12 cellular contexts compared by ENCODE assay signal in genomic region chr5:72511371-72512178, GRCh38. TPM values are rescaled to one million over a fixed set of nuclear protein-coding genes. Genes with fewer than 3 reads are reported as not detected.
DNase-seq lines count a peak whose midpoint lies in the region; ATAC-seq, FAIRE-seq and TF ChIP-seq lines count a peak whose summit lies in the region.
"Had no signal": no experiment of that assay in that cellular context is flagged by ENCODE, and none has a peak within 500 bp of the region (broad histone marks: within the 10 kb centered on the region; RNA-seq: fewer than 3 reads in every experiment).

No MANE protein-coding gene starts in this region.

- DNase-seq in NOMO-1 treated with DMSO at 0.1 percent for 48 hours (lab: John Stamatoyannopoulos, UW; ENCODE audit: unreplicated experiment) (peak; percentile 45), NOMO-1 treated with dmso at 0.1 percent for 144 hours (lab: John Stamatoyannopoulos, UW; ENCODE audit: unreplicated experiment) (no peak), amniotic epithelial cell (ENCODE audit: low read depth) (peak; percentile 43), keratinocyte (ENCODE audit: low read depth, low spot score) (peak; percentile 66), thoracic aorta (ENCODE audit: low spot score) (no peak), WERI-Rb-1 (no peak), inferior parietal cortex (ENCODE audit: extremely low spot score) (no peak), COR-L47 (lab: John Stamatoyannopoulos, UW) (no peak)
- DNase-seq: 8988T, Kasumi-1, SJCRH30 had no signal

- no peaks in the 10 kb centered on the region for H4K20me1 ChIP-seq in keratinocyte (ENCODE audit: control insufficient read depth, extremely low read depth, insufficient read depth, low read length)

- H3K4me1 ChIP-seq in keratinocyte (ENCODE audit: control insufficient read depth, extremely low read depth, insufficient read depth, low read length) (peaks cover 21% of the 10 kb centered on the region), thoracic aorta (ENCODE audit: control insufficient read depth in 1 of 2, low read depth in 2 of 2) (peaks cover 26 to 51% of the 10 kb centered on the region in 2 donors)

- no peak for ATAC-seq in thoracic aorta (ENCODE audit: insufficient number of reproducible peaks, low FRiP score, low read depth)

- H3K27ac ChIP-seq in keratinocyte (ENCODE audit: control insufficient read depth, insufficient read depth, low read length) (peak overlapping the region; percentile 19), thoracic aorta (peak overlapping the region; percentile 74 to 80), WERI-Rb-1 (no peak overlapping the region)
- H3K27ac ChIP-seq: SJCRH30 had no signal

- FAIRE-seq in keratinocyte (lab: Jason Lieb, UNC): peak; percentile 75
- FAIRE-seq: D721Med had no signal

- TF ChIP-seq CTCF in keratinocyte (optimal IDR thresholded peaks at IDR 0.05 in 1 of 3, IDR thresholded peaks at IDR 0.05 in 1 of 3, conservative IDR thresholded peaks at IDR 0.05 in 1 of 3; ENCODE audit: extremely low read depth in 1 of 3, insufficient read depth in 2 of 3, low read length in 3 of 3): no peak
- TF ChIP-seq CTCF in thoracic aorta (IDR thresholded peaks at IDR 0.05): no peak
- no peak for TF ChIP-seq CTCF in WERI-Rb-1 (IDR thresholded peaks at IDR 0.05; ENCODE audit: low read depth, low read length)

- H3K4me2 ChIP-seq in keratinocyte (ENCODE audit: control insufficient read depth, extremely low read depth, insufficient read depth, low read depth, low read length): peak overlapping the region; percentile 39

- no peak overlapping the region for H3K9ac ChIP-seq in keratinocyte (ENCODE audit: control insufficient read depth, extremely low read depth, insufficient read depth, low read length)

- no peaks in the 10 kb centered on the region for H3K27me3 ChIP-seq in keratinocyte (ENCODE audit: control insufficient read depth, extremely low read depth, insufficient read depth, low read length)
- H3K27me3 ChIP-seq in thoracic aorta (replicated peaks; ENCODE audit: insufficient read depth): no peaks in the 10 kb centered on the region
- H3K27me3 ChIP-seq in WERI-Rb-1 (ENCODE audit: insufficient read depth, low read depth, severe bottlenecking): no peaks in the 10 kb centered on the region
- H3K27me3 ChIP-seq: SJCRH30 had no signal

- no peaks in the 10 kb centered on the region for H3K36me3 ChIP-seq in keratinocyte (ENCODE audit: control insufficient read depth in 2 of 2, extremely low read depth in 1 of 2, insufficient read depth in 2 of 2, low read length in 2 of 2)
- H3K36me3 ChIP-seq in thoracic aorta: no peaks in the 10 kb centered on the region
- H3K36me3 ChIP-seq in WERI-Rb-1: no peaks in the 10 kb centered on the region
- H3K36me3 ChIP-seq: SJCRH30 had no signal

- H2AFZ ChIP-seq in keratinocyte (ENCODE audit: control insufficient read depth, low read length): no peak overlapping the region

- H3K9me1 ChIP-seq in keratinocyte (ENCODE audit: control insufficient read depth, extremely low read depth, insufficient read depth, low read length): no peaks in the 10 kb centered on the region

- dilution Hi-C loops in keratinocyte (cut with MboI; ENCODE audit: extremely low pct_ligation_motif_present, low sequenced_read_pairs): no loop called here

- H3K4me3 ChIP-seq in keratinocyte (ENCODE audit: control insufficient read depth in 2 of 3, extremely low read depth in 1 of 3, insufficient read depth in 2 of 3, low read depth in 1 of 3, low read length in 3 of 3): no peak overlapping the region
- H3K4me3 ChIP-seq in thoracic aorta: no peak overlapping the region
- H3K4me3 ChIP-seq in WERI-Rb-1 (ENCODE audit: low read depth, low read length): no peak overlapping the region
- H3K4me3 ChIP-seq: SJCRH30 had no signal

- no peaks in the 10 kb centered on the region for H3K9me3 ChIP-seq in keratinocyte (ENCODE audit: control insufficient read depth, low read depth, low read length)
- no peaks in the 10 kb centered on the region for H3K9me3 ChIP-seq in thoracic aorta
- H3K9me3 ChIP-seq in WERI-Rb-1 (ENCODE audit: severe bottlenecking): no peaks in the 10 kb centered on the region

- H3K79me2 ChIP-seq in keratinocyte (ENCODE audit: control insufficient read depth, insufficient read depth, low read length): no peaks in the 10 kb centered on the region

RNA-seq across cellular contexts. Expression of gene ZNF366, which starts 4.4 kb away (rescaled TPM):
- not detected in 3 replicates for polyA plus RNA-seq in keratinocyte
- not detected for polyA plus RNA-seq in keratinocyte (2011; ENCODE audit: low read depth)
- polyA plus RNA-seq in keratinocyte (2011; cell fraction: cytosol; rRNA removed): not detected in 2 replicates
- polyA plus RNA-seq in keratinocyte (2011; cell fraction: nucleus; rRNA removed): not detected in 2 replicates
- polyA plus RNA-seq in keratinocyte (2012; ENCODE audit: low replicate concordance): not detected in 2 replicates
- not detected in 3 replicates for polyA minus RNA-seq in keratinocyte
- polyA minus RNA-seq in keratinocyte (2011; cell fraction: cytosol; rRNA and poly(A)+ RNA removed): not detected
- not detected in 2 replicates for polyA minus RNA-seq in keratinocyte (2011; cell fraction: nucleus; rRNA and poly(A)+ RNA removed)
- total RNA-seq in thoracic aorta: 1 to 10 TPM; 2.2 to 3.1 TPM

Comparison
In these comparisons a context has a peak if more than half of its experiments do, and no peak if none do; other contexts are left out.
1. DNase-seq: peak in NOMO-1 treated with DMSO at 0.1 percent for 48 hours (single experiment), amniotic epithelial cell (single experiment) and keratinocyte (single experiment); none in NOMO-1 treated with dmso at 0.1 percent for 144 hours (single experiment), thoracic aorta (single experiment), WERI-Rb-1 (single experiment), inferior parietal cortex (single experiment) and COR-L47 (single experiment).